Comparison of ENCODE assay signal across 14 cellular contexts in genomic region chr6:151370509-151371078, GRCh38. TPM values are rescaled to one million over a fixed set of nuclear protein-coding genes. Genes with fewer than 3 reads are reported as not detected.
A peak's percentile ranks its signal among the peaks of the same experiment; 100 is the strongest.
DNase-seq lines count a peak whose midpoint lies in the region; FAIRE-seq and TF ChIP-seq lines count a peak whose summit lies in the region.
"Had no signal": no experiment of that assay in that cellular context is flagged by ENCODE, and none has a peak within 500 bp of the region (broad histone marks: within the 10 kb centered on the region; RNA-seq: fewer than 3 reads in every experiment).

No MANE protein-coding gene starts in this region.

- no peaks in the 10 kb centered on the region for H3F3A ChIP-seq in OCI-LY1 (ENCODE audit: insufficient read depth, low read length)

- H3K9me3 ChIP-seq in OCI-LY1 (ENCODE audit: low read length), result no peaks in the 10 kb centered on the region
- H3K9me3 ChIP-seq: Peyer's patch had no signal

- H3K27ac Mint-ChIP-seq in chondrocyte (ENCODE audit: unreplicated experiment) (no peak overlapping the region), nephron (peak overlapping the region in 1 of 3 experiments; percentile 25)

- H3K36me3 ChIP-seq in OCI-LY1 (ENCODE audit: insufficient read depth, low read length), result peaks cover 57% of the 10 kb centered on the region

- no peak overlapping the region for H3K4me3 ChIP-seq in OCI-LY1 (ENCODE audit: low read depth, low read length, poor library complexity, severe bottlenecking)
- H3K4me3 ChIP-seq: Peyer's patch had no signal

- H4K20me1 ChIP-seq in OCI-LY1 (ENCODE audit: insufficient read depth, low read length), result no peaks in the 10 kb centered on the region

- H3K9ac ChIP-seq in OCI-LY1 (ENCODE audit: low read length), result no peak overlapping the region

- TF ChIP-seq CTCF in OCI-LY1 (IDR thresholded peaks at IDR 0.05; ENCODE audit: low read length) (peak; percentile 9; the same call in 1 of the 2 replicates), chondrocyte (IDR thresholded peaks at IDR 0.05) (peak; percentile 77), nephron (IDR thresholded peaks at IDR 0.05; ENCODE audit: unreplicated experiment in 3 of 3) (peak; percentile 34 to 40 (median 37))

- H3K4me1 Mint-ChIP-seq in chondrocyte (ENCODE audit: low read depth) (peaks cover 29% of the 10 kb centered on the region), nephron (peaks cover 18% of the 10 kb centered on the region)

- H3K36me3 Mint-ChIP-seq in chondrocyte (ENCODE audit: low read depth) (peaks cover 15% of the 10 kb centered on the region), nephron (ENCODE audit: low read depth) (peaks cover 44% of the 10 kb centered on the region)

- H3K4me1 ChIP-seq in OCI-LY1 (ENCODE audit: insufficient read depth, low read length, severe bottlenecking), result no peaks in the 10 kb centered on the region
- H3K4me1 ChIP-seq: Peyer's patch had no signal

- no peak overlapping the region for H3K4me3 Mint-ChIP-seq in chondrocyte (ENCODE audit: unreplicated experiment)
- H3K4me3 Mint-ChIP-seq in nephron, result no peak overlapping the region

- no peaks in the 10 kb centered on the region for H3K9me2 ChIP-seq in OCI-LY1 (ENCODE audit: low read depth, low read length)

- DNase-seq in NCI-H2196 (lab: John Stamatoyannopoulos, UW; ENCODE audit: unreplicated experiment), result peak; percentile 3
- no peak for DNase-seq in NCI-H2196 treated with DMSO at 0.1 percent for 48 hours (lab: John Stamatoyannopoulos, UW; ENCODE audit: unreplicated experiment)
- no peak for DNase-seq in chondrocyte (ENCODE audit: low spot score)
- DNase-seq in NK-92 treated with Interleukin-12 subunit alpha and Interleukin-12 subunit beta, amount 100 ng/mL, for 24 hours (lab: John Stamatoyannopoulos, UW), result no peak
- DNase-seq in urothelium cell line (ENCODE audit: low spot score), result no peak
- DNase-seq in DMS 273 (lab: John Stamatoyannopoulos, UW; ENCODE audit: unreplicated experiment), result no peak
- DNase-seq: activated gamma-delta T cell, DMS79, NCI-H2081 treated with DMSO at 0.1 percent for 48 hours, Peyer's patch had no signal

- no peaks in the 10 kb centered on the region for H3K27me3 ChIP-seq in OCI-LY1 (ENCODE audit: insufficient read depth, low read length)
- H3K27me3 ChIP-seq: Peyer's patch had no signal

- H3K79me2 ChIP-seq in OCI-LY1 (ENCODE audit: insufficient read depth, low read length), result peaks cover 18% of the 10 kb centered on the region

- H3K9me3 Mint-ChIP-seq in chondrocyte (ENCODE audit: low read depth) (no peaks in the 10 kb centered on the region), nephron (peaks cover 2% of the 10 kb centered on the region)

- H3K4me2 ChIP-seq in OCI-LY1 (ENCODE audit: low read length), result no peak overlapping the region

- no peak overlapping the region for H2AFZ ChIP-seq in OCI-LY1 (ENCODE audit: low read length)

- H3K27me3 Mint-ChIP-seq in chondrocyte (ENCODE audit: low read depth) (no peaks in the 10 kb centered on the region), nephron (ENCODE audit: low read depth) (no peaks in the 10 kb centered on the region)

- no peak for FAIRE-seq in urothelium cell line (lab: Jason Lieb, UNC)
- FAIRE-seq: TTC549 had no signal

- H3K27ac ChIP-seq in OCI-LY1 (ENCODE audit: low read depth, low read length, poor library complexity, severe bottlenecking), result no peak overlapping the region
- H3K27ac ChIP-seq: 22Rv1, Peyer's patch had no signal

RNA-seq across cellular contexts. Expression of gene ZBTB2, which starts 20.8 kb away (rescaled TPM):
- total RNA-seq in chondrocyte, result 9.4 to 11.8 TPM (median 10.1 TPM) in 3 replicates

Comparison
In these comparisons a context has a peak if more than half of its experiments do, and no peak if none do; other contexts are left out.
1. CTCF ChIP-seq: peak in every context shown above with its lines; median percentile 77 in chondrocyte; 37 in nephron; 9 in OCI-LY1.